8 cellular contexts compared by ENCODE assay signal in genomic region chr11:8913961-8914660, GRCh38. TPM values are rescaled to one million over a fixed set of nuclear protein-coding genes. Genes with fewer than 3 reads are reported as not detected.
DNase-seq lines count a peak whose midpoint lies in the region; ATAC-seq and TF ChIP-seq lines count a peak whose summit lies in the region.

No MANE protein-coding gene starts in this region.

- 11% methylated on average over 9 of the region's 9 CpGs for WGBS in esophagus muscularis mucosa

- H3K27me3 ChIP-seq in esophagus muscularis mucosa (no peaks in the 10 kb centered on the region), osteoblast (ENCODE audit: insufficient read depth, low read length) (no peaks in the 10 kb centered on the region)

- H3K36me3 ChIP-seq in esophagus muscularis mucosa (peaks cover 4 to 32% (median 18%) of the 10 kb centered on the region in 4 donors), osteoblast (ENCODE audit: insufficient read depth, low read length) (peaks cover 24% of the 10 kb centered on the region)

- peak overlapping the region; percentile 56 for H3K4me2 ChIP-seq in osteoblast (ENCODE audit: insufficient read depth, low read length)

- intact Hi-C loops in esophagus muscularis mucosa (cut with DNase I), result loop anchor here (2.0 to 10.0 kb wide), 3 partner anchors 45 to 229 kb away; partner anchors contain the start of genes RPL27A and TRIM66

- TF ChIP-seq POLR2A in esophagus muscularis mucosa (IDR thresholded peaks at IDR 0.05; ENCODE audit: low read depth), result no peak

- peak; percentile 30 for DNase-seq in AG08396 (ENCODE audit: low spot score)
- peak; percentile 46 for DNase-seq in NCI-H345 (lab: John Stamatoyannopoulos, UW)
- peak; percentile 58 for DNase-seq in activated T-cell treated with anti-CD3 and anti-CD28 coated beads, Interleukin-2, amount 50 U/mL, for 1 hour
- no peak for DNase-seq in esophagus muscularis mucosa (ENCODE audit: extremely low spot score)
- DNase-seq in osteoblast (ENCODE audit: insufficient read length, low spot score, missing footprints), result peak; percentile 86

- no peaks in the 10 kb centered on the region for H4K20me1 ChIP-seq in osteoblast (ENCODE audit: insufficient read depth, low read length)

- TF ChIP-seq EP300 in esophagus muscularis mucosa (IDR thresholded peaks at IDR 0.05), result no peak

- peak overlapping the region; percentile 61 to 76 (median 67) for H3K27ac ChIP-seq in esophagus muscularis mucosa (replicated peaks in 1 of 4)
- peak overlapping the region; percentile 43 for H3K27ac ChIP-seq in osteoblast (ENCODE audit: low read depth, low read length)

- H3K79me2 ChIP-seq in osteoblast (ENCODE audit: insufficient read depth, low read length), result peaks cover 17% of the 10 kb centered on the region

- H3K4me1 ChIP-seq in esophagus muscularis mucosa (peaks cover 36 to 74% (median 71%) of the 10 kb centered on the region in 4 donors), osteoblast (ENCODE audit: insufficient read depth, low read length) (peaks cover 35% of the 10 kb centered on the region)

- peak; percentile 75 for TF ChIP-seq CTCF in GM12873 (IDR thresholded peaks at IDR 0.05; ENCODE audit: insufficient read depth, low read depth, low read length, missing control alignments)
- peak; percentile 61 to 74 (median 70) for TF ChIP-seq CTCF in esophagus muscularis mucosa (IDR thresholded peaks at IDR 0.05)
- peak; percentile 75 for TF ChIP-seq CTCF in osteoblast (IDR thresholded peaks at IDR 0.05; ENCODE audit: extremely low read depth, low read depth, low read length)

- H3K9me3 ChIP-seq in esophagus muscularis mucosa (no peaks in the 10 kb centered on the region), osteoblast (ENCODE audit: low read depth, low read length) (no peaks in the 10 kb centered on the region)

- H2AFZ ChIP-seq in osteoblast (ENCODE audit: low read length), result peak overlapping the region; percentile 59

- ATAC-seq in HG02763 (IDR thresholded peaks at IDR 0.05; ENCODE audit: unreplicated experiment) (no peak), HG03342 (IDR thresholded peaks at IDR 0.05; ENCODE audit: unreplicated experiment) (no peak)

- H3K4me3 ChIP-seq in esophagus muscularis mucosa (peak overlapping the region; percentile 17 to 41 (median 22)), osteoblast (ENCODE audit: insufficient read depth, low read length) (peak overlapping the region; percentile 46)

RNA-seq across cellular contexts. Expression of gene AKIP1, which starts 3.1 kb away (rescaled TPM):
- total RNA-seq in esophagus muscularis mucosa (10 to 100 TPM; 30.5 to 56.4 (median 41.7) TPM), osteoblast (39.1 and 43.6 TPM in 2 replicates)

RNA-seq across cellular contexts. Expression of gene C11orf16, which starts 18.6 kb away (rescaled TPM):
- total RNA-seq in esophagus muscularis mucosa (not detected), osteoblast (0.29 TPM in 1 of 2 replicates, not detected in the other)

RNA-seq across cellular contexts. Expression of gene ASCL3, which starts 28.7 kb away (rescaled TPM):
- total RNA-seq in esophagus muscularis mucosa (not detected), osteoblast (not detected in 2 replicates)

RNA-seq across cellular contexts. Expression of gene TMEM9B, which starts 50.1 kb away (rescaled TPM):
- total RNA-seq in esophagus muscularis mucosa (10 to 100 TPM; 13.3 to 24.4 (median 20.5) TPM), osteoblast (32.6 and 40.1 TPM in 2 replicates)
